Comparison of ENCODE assay signal across 24 cellular contexts in the genomic region with DNA sequence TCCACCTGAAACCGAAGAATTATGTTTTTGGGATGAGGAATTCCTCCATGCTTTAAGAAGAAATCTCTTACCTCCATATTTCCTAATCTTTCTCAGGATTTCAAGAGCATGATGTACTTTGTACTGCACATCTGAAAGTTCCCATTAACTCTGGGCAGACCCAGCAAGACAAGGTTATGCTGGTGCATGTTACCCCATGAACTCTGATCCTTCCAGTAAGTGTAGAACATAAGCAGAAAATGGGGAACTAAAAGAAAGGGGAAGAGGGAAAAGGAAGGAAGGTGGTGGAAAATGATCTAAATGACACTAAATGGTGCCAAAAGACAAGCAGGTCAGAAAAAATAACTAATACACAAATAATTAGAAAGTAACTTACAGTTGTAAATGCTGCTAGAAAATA. TPM values are rescaled to one million over a fixed set of nuclear protein-coding genes. Genes with fewer than 3 reads are reported as not detected.
DNase-seq lines count a peak whose midpoint lies in the region; ATAC-seq, FAIRE-seq and TF ChIP-seq lines count a peak whose summit lies in the region.
"Had no signal": no experiment of that assay in that cellular context is flagged by ENCODE, and none has a peak within 500 bp of the region (broad histone marks: within the 10 kb centered on the region; RNA-seq: fewer than 3 reads in every experiment).

No MANE protein-coding gene starts in this region.

- intact Hi-C loops in left ventricle myocardium superior (cut with micrococcal nuclease) (no loop called here), left cardiac atrium (cut with DNase I) (no loop called here), left lung (cut with DNase I) (no loop called here), upper lobe of right lung (cut with DNase I) (no loop called here)

- DNase-seq in left ventricle myocardium superior (no peak), left cardiac atrium (no peak), SKM-1 treated with dmso at 0.1 percent for 144 hours (lab: John Stamatoyannopoulos, UW; ENCODE audit: unreplicated experiment) (peak; percentile 85), left lung (no peak), upper lobe of right lung (no peak), NCI-H510A treated with DMSO at 0.1 percent for 48 hours (lab: John Stamatoyannopoulos, UW) (no peak), frontal cortex (ENCODE audit: low spot score in 2 of 2) (no peak)
- DNase-seq: activated CD4-positive, alpha-beta T cell treated with anti-CD3 and anti-CD28 coated beads for 1 hour; cerebellar nuclear complex; EL; erythroblast; gastrocnemius medialis; NCI-H187; NCI-H82; Peyer's patch; SK-N-SH; substantia nigra; T-helper 9 cell had no signal

- H3K27me3 ChIP-seq in left lung: no peaks in the 10 kb centered on the region
- no peaks in the 10 kb centered on the region for H3K27me3 ChIP-seq in upper lobe of right lung
- H3K27me3 ChIP-seq: BLaER1, gastrocnemius medialis, Peyer's patch, vagina had no signal

- ATAC-seq in left ventricle myocardium superior (peak; percentile 38), left cardiac atrium (no peak), left lung (peak; percentile 50), upper lobe of right lung (peak; percentile 81), GM18909 (IDR thresholded peaks at IDR 0.05; ENCODE audit: poor library complexity, unreplicated experiment) (no peak)
- ATAC-seq: gastrocnemius medialis, sciatic nerve had no signal

- FAIRE-seq in frontal cortex (lab: Jason Lieb, UNC): no peak
- FAIRE-seq: A204.1, GM18507 had no signal

- peaks cover 0 to 31% of the 10 kb centered on the region in 2 donors for H3K4me1 ChIP-seq in left lung
- H3K4me1 ChIP-seq in upper lobe of right lung: no peaks in the 10 kb centered on the region
- H3K4me1 ChIP-seq: BLaER1, gastrocnemius medialis, vagina had no signal

- H3K9me3 ChIP-seq in left lung (no peaks in the 10 kb centered on the region), upper lobe of right lung (no peaks in the 10 kb centered on the region)
- H3K9me3 ChIP-seq: BLaER1, gastrocnemius medialis, Peyer's patch, SK-N-SH, vagina had no signal

- H3K36me3 ChIP-seq in left lung (no peaks in the 10 kb centered on the region), upper lobe of right lung (no peaks in the 10 kb centered on the region)

- H3K4me3 ChIP-seq in left lung: no peak overlapping the region
- no peak overlapping the region for H3K4me3 ChIP-seq in upper lobe of right lung
- H3K4me3 ChIP-seq: BLaER1, gastrocnemius medialis, Peyer's patch, vagina had no signal

- no peak for TF ChIP-seq CTCF in left lung (IDR thresholded peaks at IDR 0.05)
- no peak for TF ChIP-seq CTCF in upper lobe of right lung (IDR thresholded peaks at IDR 0.05)

- H3K27ac ChIP-seq in left lung (peak overlapping the region in 1 of 2 donors; percentile 60), upper lobe of right lung (no peak overlapping the region)
- H3K27ac ChIP-seq: BLaER1, gastrocnemius medialis, Peyer's patch, vagina had no signal

RNA-seq across cellular contexts. Expression of a gene that starts 50.7 kb away (rescaled TPM):
- total RNA-seq in left ventricle myocardium superior (49.7 TPM), left cardiac atrium (10 to 100 TPM; 33.8 to 35.3 TPM), left lung (10 to 100 TPM; 25.4 to 27.3 TPM), upper lobe of right lung (33.1 TPM), frontal cortex (24.1 TPM)

Comparison
In these comparisons a context has a peak if more than half of its experiments do, and no peak if none do; other contexts are left out.
1. ATAC-seq: peak in left ventricle myocardium superior (single experiment), left lung (single experiment) and upper lobe of right lung (single experiment); none in left cardiac atrium (0 of 2) and GM18909 (single experiment).